10 cellular contexts compared by ENCODE assay signal in genomic region chr10:98415710-98416077, GRCh38. TPM values are rescaled to one million over a fixed set of nuclear protein-coding genes. Genes with fewer than 3 reads are reported as not detected.
A peak's percentile ranks its signal among the peaks of the same experiment; 100 is the strongest.
DNase-seq lines count a peak whose midpoint lies in the region; ATAC-seq and TF ChIP-seq lines count a peak whose summit lies in the region.
"Had no signal": no experiment of that assay in that cellular context is flagged by ENCODE, and none has a peak within 500 bp of the region (broad histone marks: within the 10 kb centered on the region; RNA-seq: fewer than 3 reads in every experiment).

No MANE protein-coding gene starts in this region.

- H3K27me3 Mint-ChIP-seq in activated naive CD4-positive, alpha-beta T cell treated with anti-CD3 and anti-CD28 coated beads, Interleukin-2, amount 10 ng/mL, durations not matched to agents 7 days and 5 days = no peaks in the 10 kb centered on the region
- H3K27me3 Mint-ChIP-seq in activated naive CD8-positive, alpha-beta T cell treated with anti-CD3 and anti-CD28 coated beads, Interleukin-2, amount 10 ng/mL, durations not matched to agents 7 days and 5 days = no peaks in the 10 kb centered on the region
- H3K27me3 Mint-ChIP-seq: dendritic cell treated with granulocyte-macrophage colony-stimulating factor and Interleukin-4, amounts not matched to agents 40 ng/mL and 50 ng/mL, for 4 days; IgD-negative memory B cell had no signal

- peaks cover 19% of the 10 kb centered on the region for H3K4me1 Mint-ChIP-seq in activated naive CD4-positive, alpha-beta T cell treated with anti-CD3 and anti-CD28 coated beads, Interleukin-2, amount 10 ng/mL, durations not matched to agents 7 days and 5 days
- H3K4me1 Mint-ChIP-seq in activated naive CD8-positive, alpha-beta T cell treated with anti-CD3 and anti-CD28 coated beads, Interleukin-2, amount 10 ng/mL, durations not matched to agents 7 days and 5 days = peaks cover 8% of the 10 kb centered on the region

- POLR2A ChIA-PET in activated naive CD8-positive, alpha-beta T cell treated with anti-CD3 and anti-CD28 coated beads, Interleukin-2, amount 10 ng/mL, durations not matched to agents 7 days and 5 days (lab: Charles Lee) = interaction anchor here (0.5 to 2.4 kb wide), 4 partner anchors 9 to 30 kb away, joined by 3 to 11 read pairs (median 7); no protein-coding TSS in a partner anchor

- H3K36me3 ChIP-seq in thyroid gland (peaks cover 11 to 13% of the 10 kb centered on the region in 2 donors), brain microvascular endothelial cell (replicated peaks) (no peaks in the 10 kb centered on the region)

- intact Hi-C loops in thyroid gland (cut with DNase I) = loop anchor here (10.0 kb wide), 1 partner anchor 91 kb away; no protein-coding TSS in a partner anchor

- H3K9me3 Mint-ChIP-seq in activated naive CD4-positive, alpha-beta T cell treated with anti-CD3 and anti-CD28 coated beads, Interleukin-2, amount 10 ng/mL, durations not matched to agents 7 days and 5 days = no peaks in the 10 kb centered on the region
- H3K9me3 Mint-ChIP-seq in activated naive CD8-positive, alpha-beta T cell treated with anti-CD3 and anti-CD28 coated beads, Interleukin-2, amount 10 ng/mL, durations not matched to agents 7 days and 5 days = no peaks in the 10 kb centered on the region
- H3K9me3 Mint-ChIP-seq: dendritic cell treated with granulocyte-macrophage colony-stimulating factor and Interleukin-4, amounts not matched to agents 40 ng/mL and 50 ng/mL, for 4 days; IgD-negative memory B cell had no signal

- H3K4me3 ChIP-seq in thyroid gland (replicated peaks in 1 of 3) = peak overlapping the region in 1 of 3 donors; percentile 51
- no peak overlapping the region for H3K4me3 ChIP-seq in brain microvascular endothelial cell (ENCODE audit: low read depth, low read length)

- TF ChIP-seq CTCF in thyroid gland (IDR thresholded peaks at IDR 0.05) (no peak), brain microvascular endothelial cell (IDR thresholded peaks at IDR 0.05; ENCODE audit: low read depth, low read length, missing control alignments) (no peak)

- 64% methylated on average over 5 to 8 of the region's 8 CpGs for WGBS in thyroid gland, 2 donors

- CTCF ChIA-PET in activated naive CD4-positive, alpha-beta T cell treated with anti-CD3 and anti-CD28 coated beads, Interleukin-2, amount 10 ng/mL, durations not matched to agents 7 days and 5 days (lab: Charles Lee) = interaction anchor here (2.9 kb wide), 1 partner anchor 10 kb away, joined by 18 read pairs; no protein-coding TSS in a partner anchor

- no peaks in the 10 kb centered on the region for H3K9me3 ChIP-seq in thyroid gland

- peak overlapping the region; percentile 62 for H3K27ac Mint-ChIP-seq in activated naive CD4-positive, alpha-beta T cell treated with anti-CD3 and anti-CD28 coated beads, Interleukin-2, amount 10 ng/mL, durations not matched to agents 7 days and 5 days
- H3K27ac Mint-ChIP-seq in activated naive CD8-positive, alpha-beta T cell treated with anti-CD3 and anti-CD28 coated beads, Interleukin-2, amount 10 ng/mL, durations not matched to agents 7 days and 5 days = peak overlapping the region; percentile 42

- no peak for TF ChIP-seq POLR2A in thyroid gland (IDR thresholded peaks at IDR 0.05)

- no peaks in the 10 kb centered on the region for H3K27me3 ChIP-seq in layer of hippocampus (ENCODE audit: control insufficient read depth, insufficient read depth, low read length)
- H3K27me3 ChIP-seq in thyroid gland = no peaks in the 10 kb centered on the region
- H3K27me3 ChIP-seq in brain microvascular endothelial cell (replicated peaks) = no peaks in the 10 kb centered on the region

- in situ Hi-C loops in brain microvascular endothelial cell (cut with HindIII; ENCODE audit: low pct_ligation_motif_present, low sequenced_read_pairs) = no loop called here

- DNase-seq in activated naive CD4-positive, alpha-beta T cell treated with anti-CD3 and anti-CD28 coated beads, Interleukin-2, amount 10 ng/mL, durations not matched to agents 7 days and 5 days = no peak
- no peak for DNase-seq in activated naive CD4-positive, alpha-beta T cell treated with anti-CD3 and anti-CD28 coated beads, Interleukin-2, amount 50 U/mL, for 16 hours
- no peak for DNase-seq in activated naive CD8-positive, alpha-beta T cell treated with anti-CD3 and anti-CD28 coated beads, Interleukin-2, amount 10 ng/mL, durations not matched to agents 7 days and 5 days
- DNase-seq in thyroid gland = no peak
- no peak for DNase-seq in brain microvascular endothelial cell

- peaks cover 16 to 37% of the 10 kb centered on the region in 2 donors for H3K4me1 ChIP-seq in thyroid gland

- no peak for ATAC-seq in activated naive CD8-positive, alpha-beta T cell treated with anti-CD3 and anti-CD28 coated beads, Interleukin-2, amount 10 ng/mL, durations not matched to agents 7 days and 5 days (ENCODE audit: low read depth)
- ATAC-seq in HG03097 (IDR thresholded peaks at IDR 0.05; ENCODE audit: low FRiP score, unreplicated experiment) = no peak
- ATAC-seq in GM18909 (IDR thresholded peaks at IDR 0.05; ENCODE audit: poor library complexity, unreplicated experiment) = no peak

- H3K4me3 Mint-ChIP-seq in activated naive CD4-positive, alpha-beta T cell treated with anti-CD3 and anti-CD28 coated beads, Interleukin-2, amount 10 ng/mL, durations not matched to agents 7 days and 5 days = no peak overlapping the region
- no peak overlapping the region for H3K4me3 Mint-ChIP-seq in activated naive CD8-positive, alpha-beta T cell treated with anti-CD3 and anti-CD28 coated beads, Interleukin-2, amount 10 ng/mL, durations not matched to agents 7 days and 5 days

- H3K36me3 Mint-ChIP-seq in activated naive CD4-positive, alpha-beta T cell treated with anti-CD3 and anti-CD28 coated beads, Interleukin-2, amount 10 ng/mL, durations not matched to agents 7 days and 5 days = peaks cover 16% of the 10 kb centered on the region
- peaks cover 4% of the 10 kb centered on the region for H3K36me3 Mint-ChIP-seq in activated naive CD8-positive, alpha-beta T cell treated with anti-CD3 and anti-CD28 coated beads, Interleukin-2, amount 10 ng/mL, durations not matched to agents 7 days and 5 days
- H3K36me3 Mint-ChIP-seq: IgD-negative memory B cell had no signal

- H3K27ac ChIP-seq in layer of hippocampus (ENCODE audit: low read depth, low read length) (peak overlapping the region; percentile 22), thyroid gland (peak overlapping the region in 2 of 3 donors; percentile 79 to 87), brain microvascular endothelial cell (no peak overlapping the region)

RNA-seq across cellular contexts. Expression of gene PYROXD2, which starts 0.7 kb away (rescaled TPM):
- total RNA-seq in activated naive CD8-positive, alpha-beta T cell treated with anti-CD3 and anti-CD28 coated beads, Interleukin-2, amount 10 ng/mL, durations not matched to agents 7 days and 5 days = 10 to 100 TPM; 14.0 to 18.0 TPM
- 10 to 100 TPM in 3 of 4 donors, 1 to 10 TPM in 1; 9.9 to 20.1 (median 12.4) TPM for total RNA-seq in thyroid gland

RNA-seq across cellular contexts. Expression of gene HPS1, which starts 31.0 kb away (rescaled TPM):
- 10 to 100 TPM; 88.5 to 91.9 TPM for total RNA-seq in activated naive CD8-positive, alpha-beta T cell treated with anti-CD3 and anti-CD28 coated beads, Interleukin-2, amount 10 ng/mL, durations not matched to agents 7 days and 5 days
- 10 to 100 TPM; 48.6 to 66.7 (median 60.5) TPM for total RNA-seq in thyroid gland
